In the genomic region with DNA sequence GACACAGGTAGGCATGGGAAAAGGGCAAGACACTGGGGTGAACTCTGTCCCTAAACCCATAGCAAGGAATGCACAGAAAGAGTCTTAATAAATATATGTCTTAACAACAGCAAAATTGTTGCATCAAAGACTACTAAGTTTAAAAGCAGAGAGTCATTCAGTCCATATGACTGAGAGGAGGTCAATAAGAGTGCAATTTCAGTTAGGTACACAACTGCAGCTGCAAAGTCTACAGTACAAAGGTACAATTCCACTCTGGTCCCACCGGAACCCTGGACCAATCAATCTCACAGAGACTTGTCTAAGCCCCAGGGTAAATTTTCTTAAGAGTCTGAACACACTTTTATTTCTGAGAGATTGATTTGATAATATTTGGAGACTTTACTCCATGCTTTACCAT, we compare ENCODE assay signal across 17 cellular contexts. TPM values are rescaled to one million over a fixed set of nuclear protein-coding genes. Genes with fewer than 3 reads are reported as not detected.
"Had no signal": no experiment of that assay in that cellular context is flagged by ENCODE, and none has a peak within 500 bp of the region (broad histone marks: within the 10 kb centered on the region; RNA-seq: fewer than 3 reads in every experiment).

No MANE protein-coding gene starts in this region.

- H3K4me1 Mint-ChIP-seq: activated CD4-positive, alpha-beta T cell treated with anti-CD3 and anti-CD28 coated beads, Interleukin-2, amount 10 ng/mL, durations not matched to agents 7 days and 5 days; activated naive CD4-positive, alpha-beta T cell treated with anti-CD3 and anti-CD28 coated beads, Interleukin-2, amount 10 ng/mL, durations not matched to agents 7 days and 5 days had no signal

- H3K27ac Mint-ChIP-seq: activated CD4-positive, alpha-beta T cell treated with anti-CD3 and anti-CD28 coated beads, Interleukin-2, amount 10 ng/mL, durations not matched to agents 7 days and 5 days; activated naive CD4-positive, alpha-beta T cell treated with anti-CD3 and anti-CD28 coated beads, Interleukin-2, amount 10 ng/mL, durations not matched to agents 7 days and 5 days; activated T-helper 2 cell treated with anti-CD3 and anti-CD28 coated beads, Interferon-gamma antibody, Interleukin-2, Interleukin-4, amounts not matched to agents 10 μg/mL and 5 μg/mL and 100 μg/mL, durations not matched to agents 14 hours and 24 hours and 36 hours; T-helper 1 cell treated with Interleukin-12 subunit alpha and Interleukin-12 subunit beta and Interleukin-4 antibody, amounts not matched to agents 30 μg/mL and 1 μg/mL, for 36 hours had no signal

- H3K36me3 Mint-ChIP-seq: activated naive CD4-positive, alpha-beta T cell treated with anti-CD3 and anti-CD28 coated beads, Interleukin-2, amount 10 ng/mL, durations not matched to agents 7 days and 5 days had no signal

- H3K4me3 Mint-ChIP-seq: activated CD4-positive, alpha-beta T cell treated with anti-CD3 and anti-CD28 coated beads, Interleukin-2, amount 10 ng/mL, durations not matched to agents 7 days and 5 days; activated naive CD4-positive, alpha-beta T cell treated with anti-CD3 and anti-CD28 coated beads, Interleukin-2, amount 10 ng/mL, durations not matched to agents 7 days and 5 days; neural crest cell; T-helper 1 cell treated with Interleukin-12 subunit alpha and Interleukin-12 subunit beta and Interleukin-4 antibody, amounts not matched to agents 30 μg/mL and 1 μg/mL, for 36 hours had no signal

- H3K4me3 ChIP-seq: gastrocnemius medialis, skin epidermis, stomach, thoracic aorta had no signal

- H3K27me3 ChIP-seq: gastrocnemius medialis, stomach had no signal

- H3K36me3 ChIP-seq: gastrocnemius medialis, stomach, thoracic aorta had no signal

- H2AFZ ChIP-seq: parathyroid adenoma had no signal

- H3K9me3 Mint-ChIP-seq: activated CD4-positive, alpha-beta T cell treated with anti-CD3 and anti-CD28 coated beads, Interleukin-2, amount 10 ng/mL, durations not matched to agents 7 days and 5 days; activated naive CD4-positive, alpha-beta T cell treated with anti-CD3 and anti-CD28 coated beads, Interleukin-2, amount 10 ng/mL, durations not matched to agents 7 days and 5 days; activated T-helper 2 cell treated with anti-CD3 and anti-CD28 coated beads, Interferon-gamma antibody, Interleukin-2, Interleukin-4, amounts not matched to agents 10 μg/mL and 5 μg/mL and 100 μg/mL, durations not matched to agents 14 hours and 24 hours and 36 hours; neural crest cell; T-helper 1 cell treated with Interleukin-12 subunit alpha and Interleukin-12 subunit beta and Interleukin-4 antibody, amounts not matched to agents 30 μg/mL and 1 μg/mL, for 36 hours had no signal

- H3K4me1 ChIP-seq: parathyroid adenoma had no signal

- H3K79me2 ChIP-seq: parathyroid adenoma had no signal

- H3K27ac ChIP-seq: epithelial cell of prostate, gastrocnemius medialis, parathyroid adenoma, skin epidermis, thoracic aorta had no signal

- DNase-seq: activated CD4-positive, alpha-beta T cell treated with anti-CD3 and anti-CD28 coated beads, Interleukin-2, amount 10 ng/mL, durations not matched to agents 7 days and 5 days; activated naive CD4-positive, alpha-beta T cell treated with anti-CD3 and anti-CD28 coated beads, Interleukin-2, amount 10 ng/mL, durations not matched to agents 7 days and 5 days; activated T-cell treated with anti-CD3 and anti-CD28 coated beads for 4 hours; central memory CD4-positive, alpha-beta T cell; cortex of kidney; effector CD8-positive, alpha-beta T cell; gastrocnemius medialis; kidney; stomach had no signal

- H3K9me3 ChIP-seq: gastrocnemius medialis, stomach, thoracic aorta had no signal

RNA-seq across cellular contexts. Expression of gene CP, which starts 6.9 kb away (rescaled TPM):
- total RNA-seq: activated CD4-positive, alpha-beta T cell treated with anti-CD3 and anti-CD28 coated beads, Interleukin-2, amount 10 ng/mL, durations not matched to agents 7 days and 5 days; activated CD8-positive, alpha-beta memory T cell treated with anti-CD3 and anti-CD28 coated beads for 36 hours; activated T-helper 2 cell treated with anti-CD3 and anti-CD28 coated beads, Interferon-gamma antibody, Interleukin-2, Interleukin-4, amounts not matched to agents 10 μg/mL and 5 μg/mL and 100 μg/mL, durations not matched to agents 14 hours and 24 hours and 36 hours had no signal
